Comparison of ENCODE assay signal across 1 cellular context in genomic region chr17:41131979-41132378, GRCh38.
TF ChIP-seq lines count a peak whose summit lies in the region.

No MANE protein-coding gene starts in this region.

TF ChIP-seq in endothelial cell of umbilical vein, 7 proteins besides CTCF, POLR2A, EP300 and RAD21:
- TF ChIP-seq, protein P1, sequence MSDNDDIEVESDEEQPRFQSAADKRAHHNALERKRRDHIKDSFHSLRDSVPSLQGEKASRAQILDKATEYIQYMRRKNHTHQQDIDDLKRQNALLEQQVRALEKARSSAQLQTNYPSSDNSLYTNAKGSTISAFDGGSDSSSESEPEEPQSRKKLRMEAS (IDR thresholded peaks at IDR 0.05; ENCODE audit: insufficient read depth, insufficient read length) = no peak
- TF ChIP-seq FOS (IDR thresholded peaks at IDR 0.05; ENCODE audit: borderline replicate concordance, insufficient read depth, low read length) (peak; percentile 46), GATA2 (IDR thresholded peaks at IDR 0.05; ENCODE audit: insufficient read depth, insufficient read length, low read depth, low read length) (no peak), EZH2 (IDR thresholded peaks at IDR 0.05; ENCODE audit: borderline replicate concordance, low read depth, low read length, severe bottlenecking) (no peak), POLR2AphosphoS5 (IDR thresholded peaks at IDR 0.05; ENCODE audit: insufficient read depth, low read depth, low read length) (no peak)
